ENCODE assay signal across 23 cellular contexts in genomic region chr2:204343685-204344084, GRCh38.
"Had no signal": no experiment of that assay in that cellular context is flagged by ENCODE, and none has a peak within 500 bp of the region (broad histone marks: within the 10 kb centered on the region; RNA-seq: fewer than 3 reads in every experiment).

No MANE protein-coding gene starts in this region.

- H3K4me3 Mint-ChIP-seq: activated naive CD8-positive, alpha-beta T cell treated with anti-CD3 and anti-CD28 coated beads for 36 hours; activated T-cell treated with anti-CD3 and anti-CD28 coated beads, Interleukin-2, amount 50 U/mL, for 4 hours; mesothelial cell of epicardium; natural killer cell; stimulated activated naive B cell treated with anti-CD40 and anti-IgM and Interleukin-4, amounts not matched to agents 10 μg/mL and 1 μg/mL and 100 μg/mL, for 72 hours; type B pancreatic cell had no signal

- H3K4me3 ChIP-seq: left lung, lung, vagina had no signal

- H3K4me1 Mint-ChIP-seq: activated naive CD8-positive, alpha-beta T cell treated with anti-CD3 and anti-CD28 coated beads for 36 hours; mesothelial cell of epicardium; natural killer cell; stimulated activated naive B cell treated with anti-CD40 and anti-IgM and Interleukin-4, amounts not matched to agents 10 μg/mL and 1 μg/mL and 100 μg/mL, for 72 hours had no signal

- H3K27ac Mint-ChIP-seq: activated naive CD8-positive, alpha-beta T cell treated with anti-CD3 and anti-CD28 coated beads for 36 hours; activated T-helper 2 cell treated with anti-CD3 and anti-CD28 coated beads, Interferon-gamma antibody, Interleukin-2, Interleukin-4, amounts not matched to agents 10 μg/mL and 5 μg/mL and 100 μg/mL, durations not matched to agents 14 hours and 24 hours and 36 hours; mesothelial cell of epicardium; natural killer cell; progenitor cell of endocrine pancreas; stimulated activated naive B cell treated with anti-CD40 and anti-IgM and Interleukin-4, amounts not matched to agents 10 μg/mL and 1 μg/mL and 100 μg/mL, for 72 hours; type B pancreatic cell had no signal

- H3K36me3 Mint-ChIP-seq: activated naive CD8-positive, alpha-beta T cell treated with anti-CD3 and anti-CD28 coated beads for 36 hours; mesothelial cell of epicardium; natural killer cell; stimulated activated naive B cell treated with anti-CD40 and anti-IgM and Interleukin-4, amounts not matched to agents 10 μg/mL and 1 μg/mL and 100 μg/mL, for 72 hours; type B pancreatic cell had no signal

- H3K27me3 ChIP-seq: left lung, vagina had no signal

- H3K27ac ChIP-seq: left lung, vagina had no signal

- H3K36me3 ChIP-seq: left lung, vagina had no signal

- DNase-seq: activated CD4-positive, alpha-beta T cell treated with anti-CD3 and anti-CD28 coated beads for 4 hours; activated CD4-positive, alpha-beta T cell treated with anti-CD3 and anti-CD28 coated beads, Interleukin-2, amount 50 U/mL, for 48 hours; activated CD4-positive, CD25-positive, alpha-beta regulatory T cell; activated CD8-positive, alpha-beta memory T cell treated with anti-CD3 and anti-CD28 coated beads, Interleukin-2, amount 50 U/mL, for 48 hours; activated naive CD4-positive, alpha-beta T cell treated with Interleukin-2 at 50 U/mL for 16 hours; activated naive CD8-positive, alpha-beta T cell treated with anti-CD3 and anti-CD28 coated beads for 36 hours; activated T-cell treated with anti-CD3 and anti-CD28 coated beads, Interleukin-2, amount 50 U/mL, for 4 hours; central memory CD4-positive, alpha-beta T cell; dermis blood vessel endothelial cell; effector CD8-positive, alpha-beta T cell; foreskin melanocyte; left lung; natural killer cell; retina; stimulated activated CD4-positive, alpha-beta T cell treated with anti-CD3 and anti-CD28 coated beads, Interleukin-2, amount 100 ng/mL, for 48 hours; stimulated activated CD8-positive, alpha-beta memory T cell treated with anti-CD3 and anti-CD28 coated beads, Interleukin-4, amount 100 ng/mL, for 48 hours; stimulated activated naive B cell treated with anti-CD40 and anti-IgM and Interleukin-4, amounts not matched to agents 10 μg/mL and 1 μg/mL and 100 μg/mL, for 72 hours had no signal

- H3K9me3 ChIP-seq: left lung, vagina had no signal

- H3K9me3 Mint-ChIP-seq: activated naive CD8-positive, alpha-beta T cell treated with anti-CD3 and anti-CD28 coated beads for 36 hours; activated T-cell treated with anti-CD3 and anti-CD28 coated beads, Interleukin-2, amount 50 U/mL, for 4 hours; activated T-helper 2 cell treated with anti-CD3 and anti-CD28 coated beads, Interferon-gamma antibody, Interleukin-2, Interleukin-4, amounts not matched to agents 10 μg/mL and 5 μg/mL and 100 μg/mL, durations not matched to agents 14 hours and 24 hours and 36 hours had no signal

- H3K27me3 Mint-ChIP-seq: progenitor cell of endocrine pancreas, type B pancreatic cell had no signal

- ATAC-seq: activated T-cell treated with anti-CD3 and anti-CD28 coated beads, Interleukin-2, amount 50 U/mL, for 4 hours; left lung; natural killer cell; stimulated activated naive B cell treated with anti-CD40 and anti-IgM and Interleukin-4, amounts not matched to agents 10 μg/mL and 1 μg/mL and 100 μg/mL, for 72 hours had no signal

- H3K4me1 ChIP-seq: left lung, vagina had no signal
